33 cellular contexts compared by ENCODE assay signal in the genomic region with DNA sequence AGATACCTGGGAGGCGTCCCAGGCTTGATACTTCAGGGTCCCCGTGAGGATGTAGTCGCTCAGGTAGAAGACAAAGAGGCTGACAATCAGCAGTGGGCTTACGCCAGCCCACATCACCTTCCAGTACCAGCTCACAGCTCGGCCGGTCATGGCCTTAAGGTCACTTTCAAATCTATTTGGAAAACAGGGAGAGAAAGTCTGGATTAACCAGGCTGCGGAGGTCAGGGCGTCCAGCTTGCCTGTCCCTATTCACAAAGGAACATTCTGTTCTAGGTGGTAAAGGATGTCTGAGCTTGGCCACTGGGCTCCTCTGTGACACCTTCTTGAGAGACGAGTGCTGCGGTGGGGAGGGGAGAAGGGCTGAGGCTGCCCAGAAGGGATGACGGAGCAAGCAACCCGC. TPM values are rescaled to one million over a fixed set of nuclear protein-coding genes. Genes with fewer than 3 reads are reported as not detected.
"Had no signal": no experiment of that assay in that cellular context is flagged by ENCODE, and none has a peak within 500 bp of the region (broad histone marks: within the 10 kb centered on the region; RNA-seq: fewer than 3 reads in every experiment).

No MANE protein-coding gene starts in this region.

- DNase-seq: activated CD4-positive, alpha-beta memory T cell treated with anti-CD3 and anti-CD28 coated beads for 36 hours; activated CD4-positive, alpha-beta T cell treated with anti-CD3 and anti-CD28 coated beads for 1 hour; activated CD4-positive, alpha-beta T cell treated with anti-CD3 and anti-CD28 coated beads for 4 hours; activated CD4-positive, alpha-beta T cell treated with anti-CD3 and anti-CD28 coated beads, Interleukin-2, amount 50 U/mL, for 1 hour; activated CD8-positive, alpha-beta memory T cell treated with anti-CD3 and anti-CD28 coated beads, Interleukin-2, amount 10 ng/mL, durations not matched to agents 7 days and 5 days; activated CD8-positive, alpha-beta memory T cell treated with anti-CD3 and anti-CD28 coated beads, Interleukin-2, amount 50 U/mL, for 4 hours; activated CD8-positive, alpha-beta T cell treated with anti-CD3 and anti-CD28 coated beads, Interleukin-2, amount 10 ng/mL, durations not matched to agents 7 days and 5 days; activated effector memory CD4-positive, alpha-beta T cell treated with anti-CD3 and anti-CD28 coated beads, Interleukin-2, amount 50 U/mL, for 16 hours; activated naive CD4-positive, alpha-beta T cell treated with anti-CD3 and anti-CD28 coated beads for 36 hours; activated naive CD8-positive, alpha-beta T cell treated with anti-CD3 and anti-CD28 coated beads for 36 hours; activated naive CD8-positive, alpha-beta T cell treated with anti-CD3 and anti-CD28 coated beads, Interleukin-2, amount 50 U/mL, for 24 hours; activated T-cell treated with anti-CD3 and anti-CD28 coated beads, Interleukin-2, amount 50 U/mL, for 1 hour; activated T-cell treated with anti-CD3 and anti-CD28 coated beads, Interleukin-2, amount 50 U/mL, for 48 hours; adrenal gland; amygdala; aorta; body of pancreas; central memory CD4-positive, alpha-beta T cell; cerebellar nuclear complex; colonic mucosa; effector CD8-positive, alpha-beta T cell; foreskin keratinocyte; gastrocnemius medialis; glutamatergic neuron; T-helper 2 cell had no signal

- H3K27me3 ChIP-seq: adrenal gland, body of pancreas, cardiac muscle cell, colonic mucosa, gastrocnemius medialis had no signal

- H3K36me3 Mint-ChIP-seq: activated CD4-positive, alpha-beta memory T cell treated with anti-CD3 and anti-CD28 coated beads for 36 hours; activated CD8-positive, alpha-beta memory T cell treated with anti-CD3 and anti-CD28 coated beads, Interleukin-2, amount 10 ng/mL, durations not matched to agents 7 days and 5 days; activated naive CD4-positive, alpha-beta T cell treated with anti-CD3 and anti-CD28 coated beads, Interleukin-2, amount 50 U/mL, for 24 hours; activated naive CD8-positive, alpha-beta T cell treated with anti-CD3 and anti-CD28 coated beads for 36 hours had no signal

- ATAC-seq: activated CD8-positive, alpha-beta memory T cell treated with anti-CD3 and anti-CD28 coated beads, Interleukin-2, amount 10 ng/mL, durations not matched to agents 7 days and 5 days; activated CD8-positive, alpha-beta T cell treated with anti-CD3 and anti-CD28 coated beads, Interleukin-2, amount 10 ng/mL, durations not matched to agents 7 days and 5 days; activated naive CD8-positive, alpha-beta T cell treated with anti-CD3 and anti-CD28 coated beads, Interleukin-2, amount 50 U/mL, for 24 hours; body of pancreas; esophagus mucosa; foreskin keratinocyte; gastrocnemius medialis had no signal

- H3K27me3 Mint-ChIP-seq: activated CD4-positive, alpha-beta memory T cell treated with anti-CD3 and anti-CD28 coated beads for 36 hours; activated naive CD4-positive, alpha-beta T cell treated with anti-CD3 and anti-CD28 coated beads, Interleukin-2, amount 50 U/mL, for 24 hours; activated naive CD8-positive, alpha-beta T cell treated with anti-CD3 and anti-CD28 coated beads, Interleukin-2, amount 50 U/mL, for 24 hours had no signal

- H3K9me3 ChIP-seq: adrenal gland, body of pancreas, colonic mucosa, gastrocnemius medialis had no signal

- H3K9me3 Mint-ChIP-seq: activated CD4-positive, alpha-beta memory T cell treated with anti-CD3 and anti-CD28 coated beads for 36 hours; activated naive CD4-positive, alpha-beta T cell treated with anti-CD3 and anti-CD28 coated beads for 36 hours; activated naive CD4-positive, alpha-beta T cell treated with anti-CD3 and anti-CD28 coated beads, Interleukin-2, amount 50 U/mL, for 24 hours; activated naive CD8-positive, alpha-beta T cell treated with anti-CD3 and anti-CD28 coated beads for 36 hours; activated naive CD8-positive, alpha-beta T cell treated with anti-CD3 and anti-CD28 coated beads, Interleukin-2, amount 50 U/mL, for 24 hours; activated T-helper 1 cell treated with anti-CD3 and anti-CD28 coated beads, Interleukin-12 subunit alpha, Interleukin-12 subunit beta, Interleukin-2, Interleukin-4 antibody, amounts not matched to agents 30 ng/mL and 10 ng/mL and 1 ng/mL, durations not matched to agents 14 hours and 24 hours and 36 hours; activated T-helper 2 cell treated with anti-CD3 and anti-CD28 coated beads, Interferon-gamma antibody, Interleukin-2, Interleukin-4, amounts not matched to agents 10 μg/mL and 5 μg/mL and 100 μg/mL, durations not matched to agents 14 hours and 24 hours and 36 hours had no signal

- H3K4me3 Mint-ChIP-seq: activated CD4-positive, alpha-beta memory T cell treated with anti-CD3 and anti-CD28 coated beads for 36 hours; activated CD8-positive, alpha-beta memory T cell treated with anti-CD3 and anti-CD28 coated beads, Interleukin-2, amount 10 ng/mL, durations not matched to agents 7 days and 5 days; activated CD8-positive, alpha-beta T cell treated with anti-CD3 and anti-CD28 coated beads, Interleukin-2, amount 10 ng/mL, durations not matched to agents 7 days and 5 days; activated naive CD4-positive, alpha-beta T cell treated with anti-CD3 and anti-CD28 coated beads for 36 hours; activated naive CD4-positive, alpha-beta T cell treated with anti-CD3 and anti-CD28 coated beads, Interleukin-2, amount 50 U/mL, for 24 hours; activated naive CD8-positive, alpha-beta T cell treated with anti-CD3 and anti-CD28 coated beads for 36 hours; activated naive CD8-positive, alpha-beta T cell treated with anti-CD3 and anti-CD28 coated beads, Interleukin-2, amount 50 U/mL, for 24 hours; activated T-helper 1 cell treated with anti-CD3 and anti-CD28 coated beads, Interleukin-12 subunit alpha, Interleukin-12 subunit beta, Interleukin-2, Interleukin-4 antibody, amounts not matched to agents 30 ng/mL and 10 ng/mL and 1 ng/mL, durations not matched to agents 14 hours and 24 hours and 36 hours had no signal

- H3K4me1 ChIP-seq: adrenal gland, colonic mucosa, foreskin keratinocyte, gastrocnemius medialis had no signal

- H3K4me3 ChIP-seq: adrenal gland, body of pancreas, cardiac muscle cell, colonic mucosa, gastrocnemius medialis had no signal

- H3K4me1 Mint-ChIP-seq: activated naive CD4-positive, alpha-beta T cell treated with anti-CD3 and anti-CD28 coated beads, Interleukin-2, amount 50 U/mL, for 24 hours; activated naive CD8-positive, alpha-beta T cell treated with anti-CD3 and anti-CD28 coated beads, Interleukin-2, amount 50 U/mL, for 24 hours had no signal

- H3K27ac Mint-ChIP-seq: activated CD4-positive, alpha-beta memory T cell treated with anti-CD3 and anti-CD28 coated beads for 36 hours; activated CD8-positive, alpha-beta memory T cell treated with anti-CD3 and anti-CD28 coated beads, Interleukin-2, amount 10 ng/mL, durations not matched to agents 7 days and 5 days; activated CD8-positive, alpha-beta T cell treated with anti-CD3 and anti-CD28 coated beads, Interleukin-2, amount 10 ng/mL, durations not matched to agents 7 days and 5 days; activated naive CD4-positive, alpha-beta T cell treated with anti-CD3 and anti-CD28 coated beads for 36 hours; activated naive CD4-positive, alpha-beta T cell treated with anti-CD3 and anti-CD28 coated beads, Interleukin-2, amount 50 U/mL, for 24 hours; activated naive CD8-positive, alpha-beta T cell treated with anti-CD3 and anti-CD28 coated beads for 36 hours; activated naive CD8-positive, alpha-beta T cell treated with anti-CD3 and anti-CD28 coated beads, Interleukin-2, amount 50 U/mL, for 24 hours; activated T-helper 1 cell treated with anti-CD3 and anti-CD28 coated beads, Interleukin-12 subunit alpha, Interleukin-12 subunit beta, Interleukin-2, Interleukin-4 antibody, amounts not matched to agents 30 ng/mL and 10 ng/mL and 1 ng/mL, durations not matched to agents 14 hours and 24 hours and 36 hours; activated T-helper 2 cell treated with anti-CD3 and anti-CD28 coated beads, Interferon-gamma antibody, Interleukin-2, Interleukin-4, amounts not matched to agents 10 μg/mL and 5 μg/mL and 100 μg/mL, durations not matched to agents 14 hours and 24 hours and 36 hours had no signal

- H3K27ac ChIP-seq: adrenal gland, body of pancreas, cardiac muscle cell, colonic mucosa, foreskin keratinocyte, gastrocnemius medialis had no signal

- H3K36me3 ChIP-seq: adrenal gland, cardiac muscle cell, colonic mucosa, gastrocnemius medialis had no signal

RNA-seq across cellular contexts. Expression of a gene that starts 36.5 kb away (rescaled TPM):
- total RNA-seq: activated CD4-positive, alpha-beta memory T cell treated with anti-CD3 and anti-CD28 coated beads for 36 hours; activated CD8-positive, alpha-beta T cell treated with anti-CD3 and anti-CD28 coated beads, Interleukin-2, amount 10 ng/mL, durations not matched to agents 7 days and 5 days; activated naive CD4-positive, alpha-beta T cell treated with anti-CD3 and anti-CD28 coated beads for 36 hours; activated naive CD8-positive, alpha-beta T cell treated with anti-CD3 and anti-CD28 coated beads for 36 hours; activated T-helper 1 cell treated with anti-CD3 and anti-CD28 coated beads, Interleukin-12 subunit alpha, Interleukin-12 subunit beta, Interleukin-2, Interleukin-4 antibody, amounts not matched to agents 30 ng/mL and 10 ng/mL and 1 ng/mL, durations not matched to agents 14 hours and 24 hours and 36 hours; activated T-helper 2 cell treated with anti-CD3 and anti-CD28 coated beads, Interferon-gamma antibody, Interleukin-2, Interleukin-4, amounts not matched to agents 10 μg/mL and 5 μg/mL and 100 μg/mL, durations not matched to agents 14 hours and 24 hours and 36 hours; dermis microvascular lymphatic vessel endothelial cell; endothelial cell of umbilical vein; T-helper 1 cell treated with Interleukin-12 subunit alpha and Interleukin-12 subunit beta and Interleukin-4 antibody, amounts not matched to agents 30 ng/mL and 1 ng/mL, for 36 hours had no signal
